In the genomic region with DNA sequence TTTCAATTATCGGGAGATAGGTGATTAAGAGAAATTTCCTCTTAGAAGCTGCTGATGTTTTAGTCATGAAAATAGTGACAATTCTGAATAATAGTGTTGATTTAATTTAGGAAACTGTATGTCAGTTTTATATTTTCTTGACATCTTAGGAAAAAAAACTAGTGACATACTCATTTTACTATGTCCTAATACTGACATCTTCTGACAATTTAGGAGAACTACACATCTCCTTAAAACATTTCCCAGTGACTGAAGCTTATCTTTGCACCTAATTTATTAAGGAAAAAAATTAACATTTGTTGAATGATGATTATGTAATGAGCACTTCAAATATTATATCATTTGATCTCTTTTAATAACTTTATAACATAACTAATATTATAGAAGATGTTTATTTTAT, we compare ENCODE assay signal across 9 cellular contexts. TPM values are rescaled to one million over a fixed set of nuclear protein-coding genes. Genes with fewer than 3 reads are reported as not detected.
DNase-seq lines count a peak whose midpoint lies in the region; ATAC-seq and TF ChIP-seq lines count a peak whose summit lies in the region.
"Had no signal": no experiment of that assay in that cellular context is flagged by ENCODE, and none has a peak within 500 bp of the region (broad histone marks: within the 10 kb centered on the region; RNA-seq: fewer than 3 reads in every experiment).

No MANE protein-coding gene starts in this region.

- DNase-seq in left ventricle myocardium inferior (no peak), right cardiac atrium (no peak), RKO (ENCODE audit: low spot score) (peak; percentile 61), glutamatergic neuron (no peak), pons (ENCODE audit: low spot score) (no peak), left colon (no peak), activated gamma-delta T cell treated with Interleukin-2 at 50 U/mL for 16 hours (no peak)
- no peak for DNase-seq in CD4-positive, alpha-beta T cell

- H3K9me3 Mint-ChIP-seq in glutamatergic neuron (ENCODE audit: unreplicated experiment), result peaks cover 1% of the 10 kb centered on the region
- H3K9me3 Mint-ChIP-seq in CD4-positive, alpha-beta T cell, result no peaks in the 10 kb centered on the region
- H3K9me3 Mint-ChIP-seq: activated T-helper 1 cell treated with anti-CD3 and anti-CD28 coated beads, Interleukin-12 subunit alpha, Interleukin-12 subunit beta, Interleukin-2, Interleukin-4 antibody, amounts not matched to agents 30 ng/mL and 10 ng/mL and 1 ng/mL, durations not matched to agents 14 hours and 24 hours and 36 hours had no signal

- H3K9me3 ChIP-seq in left ventricle myocardium inferior (replicated peaks), result no peaks in the 10 kb centered on the region
- no peaks in the 10 kb centered on the region for H3K9me3 ChIP-seq in right cardiac atrium (ENCODE audit: control insufficient read depth, low read length)
- no peaks in the 10 kb centered on the region for H3K9me3 ChIP-seq in CD4-positive, alpha-beta T cell (ENCODE audit: control insufficient read depth, low read length)

- CTCF ChIA-PET in CD4-positive, alpha-beta T cell (lab: Charles Lee), result no interaction called here

- H3K36me3 ChIP-seq in left ventricle myocardium inferior, result no peaks in the 10 kb centered on the region

- H3K27me3 ChIP-seq in left ventricle myocardium inferior (ENCODE audit: low read depth) (no peaks in the 10 kb centered on the region), right cardiac atrium (ENCODE audit: control insufficient read depth, insufficient read depth) (no peaks in the 10 kb centered on the region)
- no peaks in the 10 kb centered on the region for H3K27me3 ChIP-seq in CD4-positive, alpha-beta T cell (ENCODE audit: control insufficient read depth, insufficient read depth, low read length)

- H3K4me3 ChIP-seq in left ventricle myocardium inferior (no peak overlapping the region), right cardiac atrium (ENCODE audit: low read length) (no peak overlapping the region)

- H3K4me1 Mint-ChIP-seq in glutamatergic neuron (ENCODE audit: low read depth, unreplicated experiment), result no peaks in the 10 kb centered on the region
- H3K4me1 Mint-ChIP-seq in CD4-positive, alpha-beta T cell (ENCODE audit: low read depth), result no peaks in the 10 kb centered on the region

- peaks cover 12% of the 10 kb centered on the region for H3K36me3 Mint-ChIP-seq in glutamatergic neuron (ENCODE audit: unreplicated experiment)
- no peaks in the 10 kb centered on the region for H3K36me3 Mint-ChIP-seq in CD4-positive, alpha-beta T cell (ENCODE audit: low read depth)

- intact Hi-C loops in left ventricle myocardium inferior (cut with micrococcal nuclease) (loop anchor here (5.0 kb wide), 1 partner anchor 520 kb away; no protein-coding TSS in a partner anchor), right cardiac atrium (cut with DNase I) (no loop called here), left colon (cut with DNase I, micrococcal nuclease) (no loop called here)
- intact Hi-C loops in CD4-positive, alpha-beta T cell (cut with DNase I, micrococcal nuclease), result no loop called here

- no peak overlapping the region for H3K4me3 Mint-ChIP-seq in glutamatergic neuron (ENCODE audit: unreplicated experiment)
- no peak overlapping the region for H3K4me3 Mint-ChIP-seq in CD4-positive, alpha-beta T cell
- H3K4me3 Mint-ChIP-seq: activated T-helper 1 cell treated with anti-CD3 and anti-CD28 coated beads, Interleukin-12 subunit alpha, Interleukin-12 subunit beta, Interleukin-2, Interleukin-4 antibody, amounts not matched to agents 30 ng/mL and 10 ng/mL and 1 ng/mL, durations not matched to agents 14 hours and 24 hours and 36 hours had no signal

- H3K27me3 Mint-ChIP-seq in glutamatergic neuron (ENCODE audit: unreplicated experiment), result peaks cover 2% of the 10 kb centered on the region
- no peaks in the 10 kb centered on the region for H3K27me3 Mint-ChIP-seq in CD4-positive, alpha-beta T cell

- H3K27ac ChIP-seq in left ventricle myocardium inferior (replicated peaks) (no peak overlapping the region), right cardiac atrium (ENCODE audit: low read length) (no peak overlapping the region)
- no peak overlapping the region for H3K27ac ChIP-seq in CD4-positive, alpha-beta T cell (ENCODE audit: low read depth, low read length)

- POLR2A ChIA-PET in CD4-positive, alpha-beta T cell (lab: Charles Lee), result no interaction called here

- ATAC-seq in right cardiac atrium, result no peak
- ATAC-seq in CD4-positive, alpha-beta T cell (ENCODE audit: poor library complexity), result no peak
- ATAC-seq in left colon, result no peak

- WGBS in right cardiac atrium, result 75% methylated on average over 1 of the region's 1 CpG

- TF ChIP-seq CTCF in left ventricle myocardium inferior (IDR thresholded peaks at IDR 0.05; ENCODE audit: borderline replicate concordance) (peak; percentile 62), glutamatergic neuron (IDR thresholded peaks at IDR 0.05; ENCODE audit: partially characterized antibody, unreplicated experiment) (peak; percentile 24)
- no peak for TF ChIP-seq CTCF in CD4-positive, alpha-beta T cell (IDR thresholded peaks at IDR 0.05)

- no peak overlapping the region for H3K27ac Mint-ChIP-seq in glutamatergic neuron (ENCODE audit: unreplicated experiment)
- H3K27ac Mint-ChIP-seq in CD4-positive, alpha-beta T cell, result no peak overlapping the region
- H3K27ac Mint-ChIP-seq: activated T-helper 1 cell treated with anti-CD3 and anti-CD28 coated beads, Interleukin-12 subunit alpha, Interleukin-12 subunit beta, Interleukin-2, Interleukin-4 antibody, amounts not matched to agents 30 ng/mL and 10 ng/mL and 1 ng/mL, durations not matched to agents 14 hours and 24 hours and 36 hours had no signal

- H3K4me1 ChIP-seq in left ventricle myocardium inferior (no peaks in the 10 kb centered on the region), right cardiac atrium (ENCODE audit: control insufficient read depth, insufficient read depth, low read length) (no peaks in the 10 kb centered on the region)

RNA-seq across cellular contexts. Expression of a gene that starts 42.0 kb away (rescaled TPM):
- total RNA-seq in left ventricle myocardium inferior (not detected), right cardiac atrium (not detected), glutamatergic neuron (ENCODE audit: unreplicated experiment) (not detected), left colon (not detected)
- not detected for polyA plus RNA-seq in right cardiac atrium
- not detected for total RNA-seq in CD4-positive, alpha-beta T cell
- total RNA-seq: activated T-helper 1 cell treated with anti-CD3 and anti-CD28 coated beads, Interleukin-12 subunit alpha, Interleukin-12 subunit beta, Interleukin-2, Interleukin-4 antibody, amounts not matched to agents 30 ng/mL and 10 ng/mL and 1 ng/mL, durations not matched to agents 14 hours and 24 hours and 36 hours had no signal
